In genomic region chr12:68950511-68950910, GRCh38 we compare ENCODE assay signal across 21 cellular contexts. TPM values are rescaled to one million over a fixed set of nuclear protein-coding genes. Genes with fewer than 3 reads are reported as not detected.
"Had no signal": no experiment of that assay in that cellular context is flagged by ENCODE, and none has a peak within 500 bp of the region (broad histone marks: within the 10 kb centered on the region; RNA-seq: fewer than 3 reads in every experiment).

No MANE protein-coding gene starts in this region.

- H3K9me3 ChIP-seq: esophagus muscularis mucosa, gastroesophageal sphincter, heart left ventricle, left ventricle myocardium inferior, lower lobe of right lung, mucosa of descending colon had no signal

- H3K79me2 ChIP-seq: hepatocyte had no signal

- H3K4me2 ChIP-seq: hepatocyte had no signal

- H3K4me1 ChIP-seq: foreskin keratinocyte, left ventricle myocardium inferior had no signal

- H2AFZ ChIP-seq: hepatocyte had no signal

- H3K4me3 ChIP-seq: coronary artery, dorsolateral prefrontal cortex, esophagus muscularis mucosa, gastroesophageal sphincter, heart left ventricle, hepatocyte, left ventricle myocardium inferior, lower lobe of right lung, mucosa of descending colon had no signal

- DNase-seq: dermis blood vessel endothelial cell; dorsolateral prefrontal cortex; effector CD4-positive, alpha-beta T cell; effector memory CD4-positive, alpha-beta T cell; foreskin keratinocyte; heart left ventricle; hypothalamus; immature natural killer cell; islet precursor cell; kidney; kidney glomerular epithelial cell; left colon; left ventricle myocardium inferior; lower lobe of right lung; mesenchymal stem cell; mucosa of descending colon had no signal

- H3K27me3 ChIP-seq: dorsolateral prefrontal cortex, esophagus muscularis mucosa, foreskin keratinocyte, gastroesophageal sphincter, heart left ventricle, hepatocyte had no signal

- H3K36me3 ChIP-seq: esophagus muscularis mucosa, gastroesophageal sphincter, heart left ventricle, left ventricle myocardium inferior, lower lobe of right lung had no signal

- H3K27ac ChIP-seq: foreskin keratinocyte, heart left ventricle had no signal

RNA-seq across cellular contexts. Expression of gene CPM, which starts 17.5 kb away (rescaled TPM):
- total RNA-seq: endothelial cell of umbilical vein had no signal
- polyA plus RNA-seq: endothelial cell of umbilical vein had no signal
